9 cellular contexts compared by ENCODE assay signal in the genomic region with DNA sequence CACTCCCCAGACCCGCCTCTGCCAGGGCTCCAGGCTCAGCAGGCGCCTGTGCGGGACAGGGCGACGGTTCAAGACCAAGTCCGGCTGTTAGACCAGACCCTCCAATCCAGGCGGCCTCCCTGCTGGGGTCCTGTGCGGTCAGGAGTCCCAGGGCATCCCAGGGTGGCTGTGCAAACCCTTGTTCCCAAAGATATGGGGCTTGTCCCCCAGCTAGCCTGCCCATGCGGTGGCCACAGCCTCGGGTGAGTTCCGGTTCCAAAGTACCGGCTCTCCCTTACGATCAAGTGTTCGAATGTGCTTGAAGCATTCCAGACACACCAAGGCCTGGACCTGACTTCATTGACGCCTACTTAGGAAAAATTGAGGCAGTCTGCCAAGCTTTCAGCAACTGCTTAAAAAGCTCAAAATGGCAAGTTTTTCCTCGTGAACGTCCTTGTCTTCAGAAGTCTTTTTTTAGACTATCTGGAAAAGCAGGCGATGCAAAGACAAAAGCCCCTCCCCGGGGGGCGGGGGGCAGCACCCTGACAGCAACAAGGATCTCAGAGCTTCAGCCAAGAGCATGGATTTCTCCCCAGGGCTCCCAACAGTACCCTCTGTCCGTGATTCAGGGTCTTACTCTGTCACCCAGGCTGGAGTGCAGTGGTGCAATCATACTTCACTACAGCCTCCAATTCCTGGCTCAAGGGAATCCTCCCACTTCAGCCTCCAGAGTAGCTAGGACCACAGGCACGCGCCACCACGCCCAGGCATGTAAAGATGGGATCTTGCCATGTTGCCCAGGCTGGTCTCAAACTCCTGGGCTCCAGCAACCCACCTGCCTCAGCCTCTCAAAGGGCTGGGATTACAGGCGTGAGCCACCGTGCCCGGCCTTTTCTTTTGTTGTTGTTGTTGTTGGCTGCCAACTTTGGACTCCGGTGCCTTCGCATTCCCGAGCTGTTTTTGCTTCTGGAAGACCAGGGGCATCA. TPM values are rescaled to one million over a fixed set of nuclear protein-coding genes. Genes with fewer than 3 reads are reported as not detected.
A peak's percentile ranks its signal among the peaks of the same experiment; 100 is the strongest.
DNase-seq lines count a peak whose midpoint lies in the region; ATAC-seq and TF ChIP-seq lines count a peak whose summit lies in the region.
"Had no signal": no experiment of that assay in that cellular context is flagged by ENCODE, and none has a peak within 500 bp of the region (broad histone marks: within the 10 kb centered on the region; RNA-seq: fewer than 3 reads in every experiment).

No MANE protein-coding gene starts in this region.

- CTCF ChIA-PET in CD8-positive, alpha-beta T cell (lab: Charles Lee) = interaction anchor here (1.0 to 12.6 kb wide), 3 partner anchors 100 to 192 kb away, joined by 3 to 332 read pairs (median 3); a partner anchor contains a TSS
- CTCF ChIA-PET in activated CD4-positive, alpha-beta memory T cell treated with anti-CD3 and anti-CD28 coated beads, Interleukin-2, amount 10 ng/mL, durations not matched to agents 7 days and 5 days (lab: Charles Lee) = interaction anchor here (1.0 to 1.9 kb wide), 2 partner anchors 109 to 189 kb away, joined by 3 to 7 read pairs; no protein-coding TSS in a partner anchor
- CTCF ChIA-PET in GM10248 (lab: Yijun Ruan, JAX) = interaction anchor here (1.3 to 1.9 kb wide), 3 partner anchors 11 to 191 kb away, joined by 4 to 10 read pairs (median 4); no protein-coding TSS in a partner anchor

- no peak overlapping the region for H3K9ac ChIP-seq in rectal smooth muscle tissue (ENCODE audit: low read length)

- H3K36me3 ChIP-seq in CD8-positive, alpha-beta T cell (ENCODE audit: insufficient read depth, low read length) = no peaks in the 10 kb centered on the region
- H3K36me3 ChIP-seq in rectal smooth muscle tissue (ENCODE audit: control insufficient read depth, insufficient read depth, low read length) = no peaks in the 10 kb centered on the region

- H3K27ac Mint-ChIP-seq in CD8-positive, alpha-beta T cell = no peak overlapping the region
- no peak overlapping the region for H3K27ac Mint-ChIP-seq in activated CD4-positive, alpha-beta memory T cell treated with anti-CD3 and anti-CD28 coated beads, Interleukin-2, amount 10 ng/mL, durations not matched to agents 7 days and 5 days

- peaks cover 26% of the 10 kb centered on the region for H3K4me1 ChIP-seq in CD8-positive, alpha-beta T cell (ENCODE audit: insufficient read depth, low read length)
- peaks cover 36% of the 10 kb centered on the region for H3K4me1 ChIP-seq in rectal smooth muscle tissue (ENCODE audit: control insufficient read depth, insufficient read depth, low read length)

- no peak overlapping the region for H3K4me3 ChIP-seq in CD8-positive, alpha-beta T cell (ENCODE audit: low read depth, low read length)
- H3K4me3 ChIP-seq in fibroblast of the aortic adventitia (ENCODE audit: low read depth, low read length) = peak overlapping the region; percentile 43
- peak overlapping the region; percentile 28 for H3K4me3 ChIP-seq in rectal smooth muscle tissue (ENCODE audit: low read length)

- POLR2A ChIA-PET in CD8-positive, alpha-beta T cell (lab: Charles Lee) = interaction anchor here (1.0 to 1.1 kb wide), 2 partner anchors 63 to 363 kb away, joined by 3 read pairs; no protein-coding TSS in a partner anchor
- POLR2A ChIA-PET in activated CD4-positive, alpha-beta memory T cell treated with anti-CD3 and anti-CD28 coated beads, Interleukin-2, amount 10 ng/mL, durations not matched to agents 7 days and 5 days (lab: Charles Lee) = interaction anchor here (1.0 to 1.2 kb wide), 5 partner anchors 8 to 199 kb away, joined by 3 to 4 read pairs (median 3); a partner anchor contains a TSS
- POLR2A ChIA-PET in GM10248 (lab: Yijun Ruan, JAX) = no interaction called here

- ATAC-seq in CD8-positive, alpha-beta T cell = no peak
- ATAC-seq in HG02840 (IDR thresholded peaks at IDR 0.05; ENCODE audit: low FRiP score, unreplicated experiment) = no peak

- TF ChIP-seq CTCF in CD8-positive, alpha-beta T cell (IDR thresholded peaks at IDR 0.05) = no peak
- TF ChIP-seq CTCF in fibroblast of the aortic adventitia (IDR thresholded peaks at IDR 0.05; ENCODE audit: insufficient read depth, low read length) = no peak
- no peak for TF ChIP-seq CTCF in GM10248 (IDR thresholded peaks at IDR 0.05; ENCODE audit: control extremely low read depth, extremely low read depth, low read depth, missing control alignments)

- peaks cover 19% of the 10 kb centered on the region for H3K4me1 Mint-ChIP-seq in CD8-positive, alpha-beta T cell (ENCODE audit: low read depth)
- H3K4me1 Mint-ChIP-seq in activated CD4-positive, alpha-beta memory T cell treated with anti-CD3 and anti-CD28 coated beads, Interleukin-2, amount 10 ng/mL, durations not matched to agents 7 days and 5 days = peaks cover 33% of the 10 kb centered on the region

- DNase-seq in CD8-positive, alpha-beta T cell = no peak
- no peak for DNase-seq in activated CD4-positive, alpha-beta memory T cell treated with anti-CD3 and anti-CD28 coated beads, Interleukin-2, amount 10 ng/mL, durations not matched to agents 7 days and 5 days
- DNase-seq in fibroblast of the aortic adventitia (ENCODE audit: low read depth) = peak; percentile 94
- DNase-seq in GM10248 (ENCODE audit: extremely low spot score) = no peak
- no peak for DNase-seq in T1000 (lab: John Stamatoyannopoulos, UW)
- no peak for DNase-seq in stimulated activated CD4-positive, alpha-beta T cell treated with anti-CD3 and anti-CD28 coated beads, Interleukin-2, amount 100 ng/mL, for 24 hours
- DNase-seq: stimulated activated CD4-positive, alpha-beta T cell treated with anti-CD3 and anti-CD28 coated beads, Interleukin-2, amount 100 ng/mL, for 48 hours had no signal

- intact Hi-C loops in CD8-positive, alpha-beta T cell (cut with DNase I, micrococcal nuclease) = no loop called here

- peaks cover 3% of the 10 kb centered on the region for H3K36me3 Mint-ChIP-seq in CD8-positive, alpha-beta T cell
- no peaks in the 10 kb centered on the region for H3K36me3 Mint-ChIP-seq in activated CD4-positive, alpha-beta memory T cell treated with anti-CD3 and anti-CD28 coated beads, Interleukin-2, amount 10 ng/mL, durations not matched to agents 7 days and 5 days (ENCODE audit: low read depth)

- no peaks in the 10 kb centered on the region for H3K9me3 ChIP-seq in CD8-positive, alpha-beta T cell (ENCODE audit: low read length)

- no peak overlapping the region for H3K27ac ChIP-seq in CD8-positive, alpha-beta T cell (ENCODE audit: low read depth, low read length)
- H3K27ac ChIP-seq in rectal smooth muscle tissue (ENCODE audit: low read depth, low read length) = peak overlapping the region; percentile 84

- H3K27me3 Mint-ChIP-seq in CD8-positive, alpha-beta T cell (ENCODE audit: low read depth) = no peaks in the 10 kb centered on the region
- H3K27me3 Mint-ChIP-seq in activated CD4-positive, alpha-beta memory T cell treated with anti-CD3 and anti-CD28 coated beads, Interleukin-2, amount 10 ng/mL, durations not matched to agents 7 days and 5 days = no peaks in the 10 kb centered on the region

- no peaks in the 10 kb centered on the region for H3K9me3 Mint-ChIP-seq in CD8-positive, alpha-beta T cell
- no peaks in the 10 kb centered on the region for H3K9me3 Mint-ChIP-seq in activated CD4-positive, alpha-beta memory T cell treated with anti-CD3 and anti-CD28 coated beads, Interleukin-2, amount 10 ng/mL, durations not matched to agents 7 days and 5 days

- peak overlapping the region; percentile 50 for H3K4me3 Mint-ChIP-seq in CD8-positive, alpha-beta T cell
- H3K4me3 Mint-ChIP-seq in activated CD4-positive, alpha-beta memory T cell treated with anti-CD3 and anti-CD28 coated beads, Interleukin-2, amount 10 ng/mL, durations not matched to agents 7 days and 5 days = peak overlapping the region; percentile 58

- H3K27me3 ChIP-seq in CD8-positive, alpha-beta T cell (ENCODE audit: insufficient read depth, low read length) = no peaks in the 10 kb centered on the region
- no peaks in the 10 kb centered on the region for H3K27me3 ChIP-seq in rectal smooth muscle tissue (ENCODE audit: control insufficient read depth, insufficient read depth, low read length)

RNA-seq across cellular contexts. Expression of a gene that starts 2.3 kb away (rescaled TPM):
- 10 to 100 TPM; 53.6 to 61.1 TPM for total RNA-seq in CD8-positive, alpha-beta T cell
- total RNA-seq in activated CD4-positive, alpha-beta memory T cell treated with anti-CD3 and anti-CD28 coated beads, Interleukin-2, amount 10 ng/mL, durations not matched to agents 7 days and 5 days = 10 to 100 TPM; 53.4 to 57.1 TPM
- total RNA-seq in fibroblast of the aortic adventitia (ENCODE audit: low replicate concordance) = 18.5 and 23.2 TPM in 2 replicates

RNA-seq across cellular contexts. Expression of a gene that starts 35.8 kb away (rescaled TPM):
- 100 to 1,000 TPM; 361 to 383 TPM for total RNA-seq in CD8-positive, alpha-beta T cell
- 10 to 100 TPM; 58.0 to 61.5 TPM for total RNA-seq in activated CD4-positive, alpha-beta memory T cell treated with anti-CD3 and anti-CD28 coated beads, Interleukin-2, amount 10 ng/mL, durations not matched to agents 7 days and 5 days
- total RNA-seq in fibroblast of the aortic adventitia (ENCODE audit: low replicate concordance) = 28.1 and 36.6 TPM in 2 replicates
